ENCODE assay signal across 1 cellular context in the genomic region with DNA sequence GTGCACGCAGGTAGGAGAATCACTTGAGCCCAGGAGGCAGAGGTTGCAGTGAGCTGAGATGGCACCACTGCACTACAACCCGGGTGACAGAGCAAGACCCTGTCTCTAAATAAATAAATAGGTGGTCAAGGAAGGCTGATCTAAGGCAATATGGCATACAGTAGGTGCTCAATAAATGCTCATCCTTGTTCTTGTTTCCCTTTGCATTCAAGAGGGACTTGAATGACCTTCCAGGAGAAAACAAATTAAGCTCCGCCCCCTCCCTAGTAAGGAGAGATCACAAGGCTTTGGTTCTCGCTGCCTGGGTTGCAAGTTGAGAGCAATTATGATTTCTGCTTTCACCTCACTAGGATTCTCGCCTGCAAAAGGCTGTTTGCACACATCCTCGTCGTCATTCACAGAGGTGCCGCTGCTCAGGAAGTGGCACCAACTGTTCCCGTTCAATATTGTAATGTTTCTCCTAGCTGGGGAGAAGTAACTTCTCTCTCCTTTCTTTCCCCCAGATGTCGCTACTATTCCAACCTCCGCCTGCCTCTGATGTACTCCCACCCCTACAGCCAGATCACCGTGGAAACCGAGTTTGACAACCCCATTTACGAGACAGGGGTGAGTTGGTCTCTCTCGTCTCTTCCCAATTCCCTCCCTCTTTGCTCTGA.
TF ChIP-seq lines count a peak whose summit lies in the region.

No MANE protein-coding gene starts in this region.

TF ChIP-seq in H1, 55 proteins besides CTCF, POLR2A, EP300 and RAD21 (continued from another document):
- TF ChIP-seq POU5F1 (IDR thresholded peaks at IDR 0.05; ENCODE audit: low read depth, low read length) (no peak), SRF (IDR thresholded peaks at IDR 0.05; ENCODE audit: low read depth, low read length) (no peak), SUZ12 (IDR thresholded peaks at IDR 0.05; ENCODE audit: low read length) (no peak), SIX5 (IDR thresholded peaks at IDR 0.05; ENCODE audit: low read depth, low read length) (no peak), SIRT6 (IDR thresholded peaks at IDR 0.05; ENCODE audit: low read length) (no peak), CHD1 (IDR thresholded peaks at IDR 0.05; ENCODE audit: low read depth, low read length) (no peak)
- TF ChIP-seq, protein P1, sequence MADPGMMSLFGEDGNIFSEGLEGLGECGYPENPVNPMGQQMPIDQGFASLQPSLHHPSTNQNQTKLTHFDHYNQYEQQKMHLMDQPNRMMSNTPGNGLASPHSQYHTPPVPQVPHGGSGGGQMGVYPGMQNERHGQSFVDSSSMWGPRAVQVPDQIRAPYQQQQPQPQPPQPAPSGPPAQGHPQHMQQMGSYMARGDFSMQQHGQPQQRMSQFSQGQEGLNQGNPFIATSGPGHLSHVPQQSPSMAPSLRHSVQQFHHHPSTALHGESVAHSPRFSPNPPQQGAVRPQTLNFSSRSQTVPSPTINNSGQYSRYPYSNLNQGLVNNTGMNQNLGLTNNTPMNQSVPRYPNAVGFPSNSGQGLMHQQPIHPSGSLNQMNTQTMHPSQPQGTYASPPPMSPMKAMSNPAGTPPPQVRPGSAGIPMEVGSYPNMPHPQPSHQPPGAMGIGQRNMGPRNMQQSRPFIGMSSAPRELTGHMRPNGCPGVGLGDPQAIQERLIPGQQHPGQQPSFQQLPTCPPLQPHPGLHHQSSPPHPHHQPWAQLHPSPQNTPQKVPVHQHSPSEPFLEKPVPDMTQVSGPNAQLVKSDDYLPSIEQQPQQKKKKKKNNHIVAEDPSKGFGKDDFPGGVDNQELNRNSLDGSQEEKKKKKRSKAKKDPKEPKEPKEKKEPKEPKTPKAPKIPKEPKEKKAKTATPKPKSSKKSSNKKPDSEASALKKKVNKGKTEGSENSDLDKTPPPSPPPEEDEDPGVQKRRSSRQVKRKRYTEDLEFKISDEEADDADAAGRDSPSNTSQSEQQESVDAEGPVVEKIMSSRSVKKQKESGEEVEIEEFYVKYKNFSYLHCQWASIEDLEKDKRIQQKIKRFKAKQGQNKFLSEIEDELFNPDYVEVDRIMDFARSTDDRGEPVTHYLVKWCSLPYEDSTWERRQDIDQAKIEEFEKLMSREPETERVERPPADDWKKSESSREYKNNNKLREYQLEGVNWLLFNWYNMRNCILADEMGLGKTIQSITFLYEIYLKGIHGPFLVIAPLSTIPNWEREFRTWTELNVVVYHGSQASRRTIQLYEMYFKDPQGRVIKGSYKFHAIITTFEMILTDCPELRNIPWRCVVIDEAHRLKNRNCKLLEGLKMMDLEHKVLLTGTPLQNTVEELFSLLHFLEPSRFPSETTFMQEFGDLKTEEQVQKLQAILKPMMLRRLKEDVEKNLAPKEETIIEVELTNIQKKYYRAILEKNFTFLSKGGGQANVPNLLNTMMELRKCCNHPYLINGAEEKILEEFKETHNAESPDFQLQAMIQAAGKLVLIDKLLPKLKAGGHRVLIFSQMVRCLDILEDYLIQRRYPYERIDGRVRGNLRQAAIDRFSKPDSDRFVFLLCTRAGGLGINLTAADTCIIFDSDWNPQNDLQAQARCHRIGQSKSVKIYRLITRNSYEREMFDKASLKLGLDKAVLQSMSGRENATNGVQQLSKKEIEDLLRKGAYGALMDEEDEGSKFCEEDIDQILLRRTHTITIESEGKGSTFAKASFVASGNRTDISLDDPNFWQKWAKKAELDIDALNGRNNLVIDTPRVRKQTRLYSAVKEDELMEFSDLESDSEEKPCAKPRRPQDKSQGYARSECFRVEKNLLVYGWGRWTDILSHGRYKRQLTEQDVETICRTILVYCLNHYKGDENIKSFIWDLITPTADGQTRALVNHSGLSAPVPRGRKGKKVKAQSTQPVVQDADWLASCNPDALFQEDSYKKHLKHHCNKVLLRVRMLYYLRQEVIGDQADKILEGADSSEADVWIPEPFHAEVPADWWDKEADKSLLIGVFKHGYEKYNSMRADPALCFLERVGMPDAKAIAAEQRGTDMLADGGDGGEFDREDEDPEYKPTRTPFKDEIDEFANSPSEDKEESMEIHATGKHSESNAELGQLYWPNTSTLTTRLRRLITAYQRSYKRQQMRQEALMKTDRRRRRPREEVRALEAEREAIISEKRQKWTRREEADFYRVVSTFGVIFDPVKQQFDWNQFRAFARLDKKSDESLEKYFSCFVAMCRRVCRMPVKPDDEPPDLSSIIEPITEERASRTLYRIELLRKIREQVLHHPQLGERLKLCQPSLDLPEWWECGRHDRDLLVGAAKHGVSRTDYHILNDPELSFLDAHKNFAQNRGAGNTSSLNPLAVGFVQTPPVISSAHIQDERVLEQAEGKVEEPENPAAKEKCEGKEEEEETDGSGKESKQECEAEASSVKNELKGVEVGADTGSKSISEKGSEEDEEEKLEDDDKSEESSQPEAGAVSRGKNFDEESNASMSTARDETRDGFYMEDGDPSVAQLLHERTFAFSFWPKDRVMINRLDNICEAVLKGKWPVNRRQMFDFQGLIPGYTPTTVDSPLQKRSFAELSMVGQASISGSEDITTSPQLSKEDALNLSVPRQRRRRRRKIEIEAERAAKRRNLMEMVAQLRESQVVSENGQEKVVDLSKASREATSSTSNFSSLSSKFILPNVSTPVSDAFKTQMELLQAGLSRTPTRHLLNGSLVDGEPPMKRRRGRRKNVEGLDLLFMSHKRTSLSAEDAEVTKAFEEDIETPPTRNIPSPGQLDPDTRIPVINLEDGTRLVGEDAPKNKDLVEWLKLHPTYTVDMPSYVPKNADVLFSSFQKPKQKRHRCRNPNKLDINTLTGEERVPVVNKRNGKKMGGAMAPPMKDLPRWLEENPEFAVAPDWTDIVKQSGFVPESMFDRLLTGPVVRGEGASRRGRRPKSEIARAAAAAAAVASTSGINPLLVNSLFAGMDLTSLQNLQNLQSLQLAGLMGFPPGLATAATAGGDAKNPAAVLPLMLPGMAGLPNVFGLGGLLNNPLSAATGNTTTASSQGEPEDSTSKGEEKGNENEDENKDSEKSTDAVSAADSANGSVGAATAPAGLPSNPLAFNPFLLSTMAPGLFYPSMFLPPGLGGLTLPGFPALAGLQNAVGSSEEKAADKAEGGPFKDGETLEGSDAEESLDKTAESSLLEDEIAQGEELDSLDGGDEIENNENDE (IDR thresholded peaks at IDR 0.05; ENCODE audit: insufficient replicate concordance, low read length) = no peak
- TF ChIP-seq, protein P2, sequence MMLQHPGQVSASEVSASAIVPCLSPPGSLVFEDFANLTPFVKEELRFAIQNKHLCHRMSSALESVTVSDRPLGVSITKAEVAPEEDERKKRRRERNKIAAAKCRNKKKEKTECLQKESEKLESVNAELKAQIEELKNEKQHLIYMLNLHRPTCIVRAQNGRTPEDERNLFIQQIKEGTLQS (IDR thresholded peaks at IDR 0.05; ENCODE audit: insufficient read depth, low read depth, low read length) = no peak
